Comparison of ENCODE assay signal across 8 cellular contexts in the genomic region with DNA sequence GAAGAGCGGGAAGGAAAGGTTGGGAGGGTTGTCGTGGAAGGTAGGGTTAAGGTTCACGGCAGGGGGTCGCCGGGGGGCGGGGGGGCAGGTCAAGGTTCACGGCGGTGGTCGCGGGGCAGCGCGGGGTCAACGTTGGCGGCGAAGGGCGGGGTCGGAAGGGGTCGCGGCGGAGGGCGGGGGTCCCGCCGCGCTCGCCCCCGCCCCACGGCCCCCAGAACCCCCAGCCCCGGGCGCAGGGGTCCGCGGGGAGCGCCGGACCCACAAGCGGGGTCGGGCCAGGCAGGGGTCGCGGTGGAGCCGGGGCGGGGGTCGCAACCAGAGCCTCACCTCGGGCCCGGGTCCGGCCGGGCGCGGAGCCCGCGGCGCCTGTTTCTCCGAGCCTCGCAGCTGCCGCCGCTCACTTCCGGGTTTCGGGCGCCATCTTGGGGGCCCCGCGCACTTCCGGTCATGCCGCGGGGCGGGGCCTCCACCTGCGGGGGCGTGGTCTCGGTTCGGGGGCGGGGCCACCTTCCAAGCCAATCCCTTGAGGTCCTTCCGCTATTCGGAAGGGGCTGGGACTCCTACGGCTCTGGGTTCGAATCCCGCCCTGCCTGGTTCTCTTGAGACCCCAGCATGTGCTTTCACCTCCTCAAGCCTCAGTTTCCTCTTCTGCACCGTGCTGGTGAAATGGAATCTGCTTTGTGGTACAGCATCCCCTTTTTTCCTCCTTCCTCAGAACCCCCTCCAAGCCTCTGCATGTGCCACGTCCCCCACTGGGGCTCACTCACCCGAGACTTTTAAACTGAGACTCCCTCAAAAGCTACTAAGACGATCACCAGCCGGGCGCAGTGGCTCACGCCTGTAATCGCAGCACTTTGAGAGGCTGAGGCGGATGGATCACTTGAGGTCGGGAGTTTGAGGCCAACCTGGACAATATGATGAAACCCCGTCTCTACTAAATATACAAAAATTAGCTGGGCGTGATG. TPM values are rescaled to one million over a fixed set of nuclear protein-coding genes. Genes with fewer than 3 reads are reported as not detected.
DNase-seq lines count a peak whose midpoint lies in the region; ATAC-seq and TF ChIP-seq lines count a peak whose summit lies in the region.

A gene with protein sequence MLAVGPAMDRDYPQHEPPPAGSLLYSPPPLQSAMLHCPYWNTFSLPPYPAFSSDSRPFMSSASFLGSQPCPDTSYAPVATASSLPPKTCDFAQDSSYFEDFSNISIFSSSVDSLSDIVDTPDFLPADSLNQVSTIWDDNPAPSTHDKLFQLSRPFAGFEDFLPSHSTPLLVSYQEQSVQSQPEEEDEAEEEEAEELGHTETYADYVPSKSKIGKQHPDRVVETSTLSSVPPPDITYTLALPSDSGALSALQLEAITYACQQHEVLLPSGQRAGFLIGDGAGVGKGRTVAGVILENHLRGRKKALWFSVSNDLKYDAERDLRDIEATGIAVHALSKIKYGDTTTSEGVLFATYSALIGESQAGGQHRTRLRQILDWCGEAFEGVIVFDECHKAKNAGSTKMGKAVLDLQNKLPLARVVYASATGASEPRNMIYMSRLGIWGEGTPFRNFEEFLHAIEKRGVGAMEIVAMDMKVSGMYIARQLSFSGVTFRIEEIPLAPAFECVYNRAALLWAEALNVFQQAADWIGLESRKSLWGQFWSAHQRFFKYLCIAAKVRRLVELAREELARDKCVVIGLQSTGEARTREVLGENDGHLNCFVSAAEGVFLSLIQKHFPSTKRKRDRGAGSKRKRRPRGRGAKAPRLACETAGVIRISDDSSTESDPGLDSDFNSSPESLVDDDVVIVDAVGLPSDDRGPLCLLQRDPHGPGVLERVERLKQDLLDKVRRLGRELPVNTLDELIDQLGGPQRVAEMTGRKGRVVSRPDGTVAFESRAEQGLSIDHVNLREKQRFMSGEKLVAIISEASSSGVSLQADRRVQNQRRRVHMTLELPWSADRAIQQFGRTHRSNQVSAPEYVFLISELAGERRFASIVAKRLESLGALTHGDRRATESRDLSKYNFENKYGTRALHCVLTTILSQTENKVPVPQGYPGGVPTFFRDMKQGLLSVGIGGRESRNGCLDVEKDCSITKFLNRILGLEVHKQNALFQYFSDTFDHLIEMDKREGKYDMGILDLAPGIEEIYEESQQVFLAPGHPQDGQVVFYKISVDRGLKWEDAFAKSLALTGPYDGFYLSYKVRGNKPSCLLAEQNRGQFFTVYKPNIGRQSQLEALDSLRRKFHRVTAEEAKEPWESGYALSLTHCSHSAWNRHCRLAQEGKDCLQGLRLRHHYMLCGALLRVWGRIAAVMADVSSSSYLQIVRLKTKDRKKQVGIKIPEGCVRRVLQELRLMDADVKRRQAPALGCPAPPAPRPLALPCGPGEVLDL (N-terminal part only) (minus strand): TSS at position 424 of the 965 bp plus-strand sequence. CDS start 19,992 bp downstream, outside the sequence.

- H3K4me1 Mint-ChIP-seq in activated T-cell treated with anti-CD3 and anti-CD28 coated beads, Interleukin-2, amount 50 U/mL, for 24 hours (ENCODE audit: low read depth) = peaks cover 38% of the 10 kb centered on the region

- peak; percentile 99 for DNase-seq in HuH-7.5 (ENCODE audit: low spot score)
- DNase-seq in activated T-cell treated with anti-CD3 and anti-CD28 coated beads, Interleukin-2, amount 50 U/mL, for 24 hours = peak; percentile 98
- DNase-seq in erythroblast (lab: John Stamatoyannopoulos, UW) = peak; percentile 91 to 96
- peak; percentile 99 for DNase-seq in stimulated activated CD8-positive, alpha-beta memory T cell treated with anti-CD3 and anti-CD28 coated beads, Interleukin-4, amount 100 ng/mL, for 48 hours

- no peaks in the 10 kb centered on the region for H3K9me3 ChIP-seq in mucosa of stomach (ENCODE audit: control insufficient read depth, low read length)

- ATAC-seq in GM19023 (IDR thresholded peaks at IDR 0.05; ENCODE audit: unreplicated experiment) = peak; percentile 64

- H3K9me3 Mint-ChIP-seq in activated T-cell treated with anti-CD3 and anti-CD28 coated beads, Interleukin-2, amount 50 U/mL, for 24 hours = no peaks in the 10 kb centered on the region

- H3K79me2 ChIP-seq in ACC112 (ENCODE audit: control insufficient read depth, insufficient read depth, low read length, unreplicated experiment) = peaks cover 45% of the 10 kb centered on the region

- peaks cover 15% of the 10 kb centered on the region for H3K36me3 Mint-ChIP-seq in activated T-cell treated with anti-CD3 and anti-CD28 coated beads, Interleukin-2, amount 50 U/mL, for 24 hours (ENCODE audit: low read depth)

- H3K4me1 ChIP-seq in ACC112 (ENCODE audit: control insufficient read depth, insufficient read depth, low read length, unreplicated experiment) (peaks cover 45% of the 10 kb centered on the region), mucosa of stomach (ENCODE audit: control insufficient read depth, insufficient read depth, low read length) (peaks cover 35% of the 10 kb centered on the region)

- H3K27ac ChIP-seq in ACC112 (ENCODE audit: low read depth, low read length) = peak within 1 kb of the TSS; percentile 97

- H3K4me3 Mint-ChIP-seq in activated T-cell treated with anti-CD3 and anti-CD28 coated beads, Interleukin-2, amount 50 U/mL, for 24 hours = peak within 1 kb of the TSS; percentile 88

- H3K27ac Mint-ChIP-seq in activated T-cell treated with anti-CD3 and anti-CD28 coated beads, Interleukin-2, amount 50 U/mL, for 24 hours = peak within 1 kb of the TSS; percentile 97

- H3K27me3 Mint-ChIP-seq in activated T-cell treated with anti-CD3 and anti-CD28 coated beads, Interleukin-2, amount 50 U/mL, for 24 hours = no peaks in the 10 kb centered on the region

- H2AFZ ChIP-seq in ACC112 (ENCODE audit: low read length, unreplicated experiment) = no peak within 1 kb of the TSS

- peak; percentile 71 for TF ChIP-seq POLR2A in erythroblast (IDR thresholded peaks at IDR 0.05; ENCODE audit: low read length)

- H3K4me3 ChIP-seq in ACC112 (ENCODE audit: low read depth, low read length) (peak within 1 kb of the TSS; percentile 96), mucosa of stomach (ENCODE audit: low read length) (peak within 1 kb of the TSS; percentile 71)

- H3K9ac ChIP-seq in mucosa of stomach (ENCODE audit: low read length) = peak within 1 kb of the TSS; percentile 87

- no peaks in the 10 kb centered on the region for H3K36me3 ChIP-seq in ACC112 (ENCODE audit: insufficient read depth, low read length)
- no peaks in the 10 kb centered on the region for H3K36me3 ChIP-seq in mucosa of stomach (ENCODE audit: control insufficient read depth, insufficient read depth, low read length)

- no peaks in the 10 kb centered on the region for H3K27me3 ChIP-seq in ACC112 (ENCODE audit: insufficient read depth, low read length)
- H3K27me3 ChIP-seq in mucosa of stomach (ENCODE audit: control insufficient read depth, insufficient read depth, low read length) = no peaks in the 10 kb centered on the region

TF ChIP-seq in PFSK-1, 5 proteins besides CTCF, POLR2A, EP300 and RAD21:
- TF ChIP-seq, protein P1, sequence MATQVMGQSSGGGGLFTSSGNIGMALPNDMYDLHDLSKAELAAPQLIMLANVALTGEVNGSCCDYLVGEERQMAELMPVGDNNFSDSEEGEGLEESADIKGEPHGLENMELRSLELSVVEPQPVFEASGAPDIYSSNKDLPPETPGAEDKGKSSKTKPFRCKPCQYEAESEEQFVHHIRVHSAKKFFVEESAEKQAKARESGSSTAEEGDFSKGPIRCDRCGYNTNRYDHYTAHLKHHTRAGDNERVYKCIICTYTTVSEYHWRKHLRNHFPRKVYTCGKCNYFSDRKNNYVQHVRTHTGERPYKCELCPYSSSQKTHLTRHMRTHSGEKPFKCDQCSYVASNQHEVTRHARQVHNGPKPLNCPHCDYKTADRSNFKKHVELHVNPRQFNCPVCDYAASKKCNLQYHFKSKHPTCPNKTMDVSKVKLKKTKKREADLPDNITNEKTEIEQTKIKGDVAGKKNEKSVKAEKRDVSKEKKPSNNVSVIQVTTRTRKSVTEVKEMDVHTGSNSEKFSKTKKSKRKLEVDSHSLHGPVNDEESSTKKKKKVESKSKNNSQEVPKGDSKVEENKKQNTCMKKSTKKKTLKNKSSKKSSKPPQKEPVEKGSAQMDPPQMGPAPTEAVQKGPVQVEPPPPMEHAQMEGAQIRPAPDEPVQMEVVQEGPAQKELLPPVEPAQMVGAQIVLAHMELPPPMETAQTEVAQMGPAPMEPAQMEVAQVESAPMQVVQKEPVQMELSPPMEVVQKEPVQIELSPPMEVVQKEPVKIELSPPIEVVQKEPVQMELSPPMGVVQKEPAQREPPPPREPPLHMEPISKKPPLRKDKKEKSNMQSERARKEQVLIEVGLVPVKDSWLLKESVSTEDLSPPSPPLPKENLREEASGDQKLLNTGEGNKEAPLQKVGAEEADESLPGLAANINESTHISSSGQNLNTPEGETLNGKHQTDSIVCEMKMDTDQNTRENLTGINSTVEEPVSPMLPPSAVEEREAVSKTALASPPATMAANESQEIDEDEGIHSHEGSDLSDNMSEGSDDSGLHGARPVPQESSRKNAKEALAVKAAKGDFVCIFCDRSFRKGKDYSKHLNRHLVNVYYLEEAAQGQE (IDR thresholded peaks at IDR 0.05; ENCODE audit: insufficient read depth in 1 of 2, low read depth in 2 of 2, low read length in 2 of 2) = peak; percentile 12 to 30; a peak in 1 of 4 replicates
- peak; percentile 74 for TF ChIP-seq POLR2AphosphoS5 (IDR thresholded peaks at IDR 0.05; ENCODE audit: low read depth, low read length)
- TF ChIP-seq SIN3A (IDR thresholded peaks at IDR 0.05; ENCODE audit: borderline replicate concordance, insufficient read depth, low read length) = 0 out of 2 replicates have a peak, but pooled peaks have one; percentile 15
- peak; percentile 22 for TF ChIP-seq FOXP2 (optimal IDR thresholded peaks at IDR 0.05; ENCODE audit: borderline replicate concordance, extremely low read depth, extremely low read length, insufficient read depth)
- TF ChIP-seq TAF1 (IDR thresholded peaks at IDR 0.05; ENCODE audit: borderline replicate concordance, insufficient read depth, low read length) = peak; percentile 99

RNA-seq across cellular contexts. Expression of the gene that starts here (rescaled TPM):
- polyA plus RNA-seq in PFSK-1 (2012; ENCODE audit: insufficient read length, low read depth) = 60.9 TPM

Comparison
In these comparisons a context has a peak if more than half of its experiments do, and no peak if none do; other contexts are left out.
1. Peak in every context shown above with its lines: DNase-seq, ATAC-seq, H3K4me3 ChIP-seq and H3K27ac ChIP-seq.